In the genomic region with DNA sequence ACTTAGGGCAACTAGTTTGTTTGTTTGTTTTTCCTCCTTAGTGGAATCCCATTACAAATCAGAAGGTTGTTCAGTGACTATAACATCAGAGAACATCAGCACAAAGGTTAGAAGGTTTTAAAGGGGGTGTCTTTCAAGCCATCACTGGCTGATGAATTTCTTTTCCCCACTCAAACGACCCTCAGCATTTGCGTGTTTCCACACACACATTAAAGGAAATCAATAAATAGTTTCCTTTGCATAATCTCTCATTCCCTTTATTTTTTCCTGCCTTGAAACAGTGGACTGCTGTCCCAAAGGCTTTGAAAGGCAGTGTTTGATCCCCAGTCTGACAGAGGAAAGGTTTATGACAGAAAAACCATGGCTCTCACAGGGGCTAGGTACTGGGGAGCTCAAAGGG, we compare ENCODE assay signal across 25 cellular contexts. TPM values are rescaled to one million over a fixed set of nuclear protein-coding genes. Genes with fewer than 3 reads are reported as not detected.
DNase-seq lines count a peak whose midpoint lies in the region; ATAC-seq and TF ChIP-seq lines count a peak whose summit lies in the region.
"Had no signal": no experiment of that assay in that cellular context is flagged by ENCODE, and none has a peak within 500 bp of the region (broad histone marks: within the 10 kb centered on the region; RNA-seq: fewer than 3 reads in every experiment).

No MANE protein-coding gene starts in this region.

- H3K4me1 ChIP-seq in cardiac muscle cell (ENCODE audit: low read depth) (peaks cover 9% of the 10 kb centered on the region), heart right ventricle (peaks cover 0 to 29% (median 21%) of the 10 kb centered on the region in 9 donors), spleen (peaks cover 18 to 54% (median 34%) of the 10 kb centered on the region in 6 donors)

- no peaks in the 10 kb centered on the region for H3K36me3 Mint-ChIP-seq in activated T-helper 17 cell treated with anti-CD3 and anti-CD28 coated beads, Interleukin-2, amount 50 U/mL, for 72 hours (ENCODE audit: low read depth)
- H3K36me3 Mint-ChIP-seq in natural killer cell, result no peaks in the 10 kb centered on the region
- H3K36me3 Mint-ChIP-seq in activated CD8-positive, alpha-beta T cell treated with anti-CD3 and anti-CD28 coated beads, Interleukin-2, amount 10 ng/mL, durations not matched to agents 7 days and 5 days (ENCODE audit: low read depth), result peaks cover 2% of the 10 kb centered on the region

- no peak for ATAC-seq in heart right ventricle
- no peak for ATAC-seq in activated T-helper 17 cell treated with anti-CD3 and anti-CD28 coated beads, Interleukin-2, amount 50 U/mL, for 72 hours (replicated peaks)
- no peak for ATAC-seq in natural killer cell
- no peak for ATAC-seq in activated CD8-positive, alpha-beta T cell treated with anti-CD3 and anti-CD28 coated beads, Interleukin-2, amount 10 ng/mL, durations not matched to agents 7 days and 5 days
- ATAC-seq: activated CD8-positive, alpha-beta memory T cell treated with anti-CD3 and anti-CD28 coated beads, Interleukin-2, amount 10 ng/mL, durations not matched to agents 7 days and 5 days; left cardiac atrium; Right ventricle myocardium inferior had no signal

- H3K4me1 Mint-ChIP-seq in activated T-helper 17 cell treated with anti-CD3 and anti-CD28 coated beads, Interleukin-2, amount 50 U/mL, for 72 hours, result peaks cover 13% of the 10 kb centered on the region
- H3K4me1 Mint-ChIP-seq in natural killer cell, result peaks cover 22 to 34% of the 10 kb centered on the region in 2 donors
- H3K4me1 Mint-ChIP-seq in activated CD8-positive, alpha-beta T cell treated with anti-CD3 and anti-CD28 coated beads, Interleukin-2, amount 10 ng/mL, durations not matched to agents 7 days and 5 days (ENCODE audit: low read depth), result peaks cover 33% of the 10 kb centered on the region

- H3K27ac Mint-ChIP-seq in activated T-helper 17 cell treated with anti-CD3 and anti-CD28 coated beads, Interleukin-2, amount 50 U/mL, for 72 hours, result peak overlapping the region; percentile 98
- peak overlapping the region; percentile 97 for H3K27ac Mint-ChIP-seq in natural killer cell
- no peak overlapping the region for H3K27ac Mint-ChIP-seq in activated CD8-positive, alpha-beta T cell treated with anti-CD3 and anti-CD28 coated beads, Interleukin-2, amount 10 ng/mL, durations not matched to agents 7 days and 5 days

- H3K9me3 Mint-ChIP-seq in activated T-helper 17 cell treated with anti-CD3 and anti-CD28 coated beads, Interleukin-2, amount 50 U/mL, for 72 hours, result no peaks in the 10 kb centered on the region
- H3K9me3 Mint-ChIP-seq in natural killer cell, result no peaks in the 10 kb centered on the region
- no peaks in the 10 kb centered on the region for H3K9me3 Mint-ChIP-seq in activated CD8-positive, alpha-beta T cell treated with anti-CD3 and anti-CD28 coated beads, Interleukin-2, amount 10 ng/mL, durations not matched to agents 7 days and 5 days (ENCODE audit: insufficient read depth)
- H3K9me3 Mint-ChIP-seq: activated naive CD4-positive, alpha-beta T cell treated with anti-CD3 and anti-CD28 coated beads for 36 hours had no signal

- DNase-seq in cardiac muscle cell (ENCODE audit: low read depth in 1 of 2, low spot score in 1 of 2) (no peak), heart right ventricle (no peak), natural killer cell (no peak), spleen (no peak), germinal center (ENCODE audit: low spot score) (no peak), midbrain (lab: John Stamatoyannopoulos, UW) (no peak)
- no peak for DNase-seq in activated CD8-positive, alpha-beta T cell treated with anti-CD3 and anti-CD28 coated beads, Interleukin-2, amount 10 ng/mL, durations not matched to agents 7 days and 5 days
- DNase-seq: activated CD4-positive, alpha-beta T cell treated with anti-CD3 and anti-CD28 coated beads, Interleukin-2, amount 50 U/mL, for 1 hour; activated CD8-positive, alpha-beta memory T cell treated with anti-CD3 and anti-CD28 coated beads, Interleukin-2, amount 10 ng/mL, durations not matched to agents 7 days and 5 days; activated naive CD4-positive, alpha-beta T cell treated with anti-CD3 and anti-CD28 coated beads for 36 hours; AML-193; anterior cingulate cortex; colonic mucosa; effector CD8-positive, alpha-beta T cell; erythroblast; H7; KG1; left cardiac atrium; NCI-H1417 treated with DMSO at 0.1 percent for 48 hours; NCI-H774; occipital lobe; transverse colon had no signal

- no peaks in the 10 kb centered on the region for H3K27me3 Mint-ChIP-seq in activated T-helper 17 cell treated with anti-CD3 and anti-CD28 coated beads, Interleukin-2, amount 50 U/mL, for 72 hours
- H3K27me3 Mint-ChIP-seq in natural killer cell (ENCODE audit: low read depth in 2 of 2), result no peaks in the 10 kb centered on the region
- no peaks in the 10 kb centered on the region for H3K27me3 Mint-ChIP-seq in activated CD8-positive, alpha-beta T cell treated with anti-CD3 and anti-CD28 coated beads, Interleukin-2, amount 10 ng/mL, durations not matched to agents 7 days and 5 days (ENCODE audit: low read depth)

- CTCF ChIA-PET in activated CD8-positive, alpha-beta T cell treated with anti-CD3 and anti-CD28 coated beads, Interleukin-2, amount 10 ng/mL, durations not matched to agents 7 days and 5 days (lab: Charles Lee), result interaction anchor here (1.1 kb wide), 1 partner anchor 243 kb away, joined by 3 read pairs; no protein-coding TSS in a partner anchor

- H3K9me3 ChIP-seq in cardiac muscle cell (ENCODE audit: low read depth), result no peaks in the 10 kb centered on the region
- H3K9me3 ChIP-seq in heart right ventricle, result no peaks in the 10 kb centered on the region
- no peaks in the 10 kb centered on the region for H3K9me3 ChIP-seq in spleen
- H3K9me3 ChIP-seq: colonic mucosa, transverse colon had no signal

- TF ChIP-seq CTCF in cardiac muscle cell (IDR thresholded peaks at IDR 0.05; ENCODE audit: low read depth, low read length) (no peak), heart right ventricle (IDR thresholded peaks at IDR 0.05) (no peak), natural killer cell (IDR thresholded peaks at IDR 0.05) (no peak), spleen (IDR thresholded peaks at IDR 0.05 in 8 of 11, conservative IDR thresholded peaks at IDR 0.05 in 3 of 11) (no peak)

- POLR2A ChIA-PET in activated CD8-positive, alpha-beta T cell treated with anti-CD3 and anti-CD28 coated beads, Interleukin-2, amount 10 ng/mL, durations not matched to agents 7 days and 5 days (lab: Charles Lee), result no interaction called here

- 57 to 75% methylated on average over 2 of the region's 2 CpGs for WGBS in heart right ventricle, 2 donors
- WGBS in spleen, 5 donors, result 57 to 72% (median 64%) methylated on average over 2 of the region's 2 CpGs

- H3K27ac ChIP-seq in cardiac muscle cell (peak overlapping the region; percentile 94), heart right ventricle (no peak overlapping the region), spleen (peak overlapping the region in 5 of 8 donors; percentile 4 to 95 (median 94))
- H3K27ac ChIP-seq: colonic mucosa had no signal

- H3K4me3 ChIP-seq in cardiac muscle cell (no peak overlapping the region), heart right ventricle (no peak overlapping the region), spleen (no peak overlapping the region)
- H3K4me3 ChIP-seq: colonic mucosa, smooth muscle cell, transverse colon had no signal

- no peak overlapping the region for H3K4me3 Mint-ChIP-seq in activated T-helper 17 cell treated with anti-CD3 and anti-CD28 coated beads, Interleukin-2, amount 50 U/mL, for 72 hours
- no peak overlapping the region for H3K4me3 Mint-ChIP-seq in natural killer cell
- no peak overlapping the region for H3K4me3 Mint-ChIP-seq in activated CD8-positive, alpha-beta T cell treated with anti-CD3 and anti-CD28 coated beads, Interleukin-2, amount 10 ng/mL, durations not matched to agents 7 days and 5 days

- no peaks in the 10 kb centered on the region for H3K36me3 ChIP-seq in cardiac muscle cell
- H3K36me3 ChIP-seq in heart right ventricle, result no peaks in the 10 kb centered on the region
- H3K36me3 ChIP-seq in spleen, result no peaks in the 10 kb centered on the region
- H3K36me3 ChIP-seq: colonic mucosa, transverse colon had no signal

- intact Hi-C loops in heart right ventricle (cut with DNase I) (loop anchor here in 1 of 10 donors (10.0 kb wide), 1 partner anchor 252 kb away; a partner anchor contains a TSS), natural killer cell (cut with micrococcal nuclease) (no loop called here), spleen (cut with DNase I; ENCODE audit: low total_unique reads) (no loop called here)

- H3K27me3 ChIP-seq in cardiac muscle cell (no peaks in the 10 kb centered on the region), heart right ventricle (no peaks in the 10 kb centered on the region), spleen (replicated peaks in 1 of 7) (no peaks in the 10 kb centered on the region)
- H3K27me3 ChIP-seq: colonic mucosa, transverse colon had no signal

- no peak for TF ChIP-seq POLR2A in spleen (IDR thresholded peaks at IDR 0.05)

RNA-seq across cellular contexts. Expression of a gene that starts 2.0 kb away (rescaled TPM):
- total RNA-seq in cardiac muscle cell (25.0 and 32.5 TPM in 2 replicates), heart right ventricle (10 to 100 TPM; 11.1 to 18.4 (median 14.7) TPM), natural killer cell (10 to 100 TPM; 23.5 to 33.6 (median 26.4) TPM), spleen (10 to 100 TPM; 32.9 to 71.3 (median 44.9) TPM)
- polyA plus RNA-seq in cardiac muscle cell (28.0 and 30.9 TPM in 2 replicates), heart right ventricle (10 to 100 TPM in 1 of 2 donors, 1 to 10 TPM in 1; 9.1 to 12.1 TPM), spleen (10 to 100 TPM; 17.2 to 30.9 (median 28.0) TPM)
- total RNA-seq in activated T-helper 17 cell treated with anti-CD3 and anti-CD28 coated beads, Interleukin-2, amount 50 U/mL, for 72 hours, result 10 to 100 TPM; 40.0 to 77.6 TPM
- total RNA-seq in activated CD8-positive, alpha-beta T cell treated with anti-CD3 and anti-CD28 coated beads, Interleukin-2, amount 10 ng/mL, durations not matched to agents 7 days and 5 days, result 10 to 100 TPM; 41.2 to 43.5 TPM

RNA-seq across cellular contexts. Expression of a gene that starts 8.8 kb away (rescaled TPM):
- 2.5 and 5.2 TPM in 2 replicates for total RNA-seq in cardiac muscle cell
- 1.1 and 4.2 TPM in 2 replicates for polyA plus RNA-seq in cardiac muscle cell
- total RNA-seq in heart right ventricle, result 1 to 10 TPM; 1.3 to 5.3 (median 2.2) TPM
- polyA plus RNA-seq in heart right ventricle, result 1 to 10 TPM; 1.2 to 1.5 TPM
- total RNA-seq in activated T-helper 17 cell treated with anti-CD3 and anti-CD28 coated beads, Interleukin-2, amount 50 U/mL, for 72 hours, result 1 to 10 TPM; 2.9 to 3.3 TPM
- total RNA-seq in natural killer cell, result 10 to 100 TPM in 1 of 3 donors, 1 to 10 TPM in 2; 6.9 to 12.5 (median 7.8) TPM
- total RNA-seq in spleen, result 10 to 100 TPM in 3 of 7 donors, 1 to 10 TPM in 4; 7.7 to 19.0 (median 8.8) TPM
- 1 to 10 TPM; 1.7 to 4.1 (median 1.8) TPM for polyA plus RNA-seq in spleen
- total RNA-seq in activated CD8-positive, alpha-beta T cell treated with anti-CD3 and anti-CD28 coated beads, Interleukin-2, amount 10 ng/mL, durations not matched to agents 7 days and 5 days, result 1 to 10 TPM; 3.7 to 4.5 TPM

Comparison
In these comparisons a context has a peak if more than half of its experiments do, and no peak if none do; other contexts are left out.
1. H3K27ac ChIP-seq: peak in cardiac muscle cell (single experiment) and spleen (5 of 8); none in heart right ventricle (0 of 10).